Comparison of ENCODE assay signal across 9 cellular contexts in the genomic region with DNA sequence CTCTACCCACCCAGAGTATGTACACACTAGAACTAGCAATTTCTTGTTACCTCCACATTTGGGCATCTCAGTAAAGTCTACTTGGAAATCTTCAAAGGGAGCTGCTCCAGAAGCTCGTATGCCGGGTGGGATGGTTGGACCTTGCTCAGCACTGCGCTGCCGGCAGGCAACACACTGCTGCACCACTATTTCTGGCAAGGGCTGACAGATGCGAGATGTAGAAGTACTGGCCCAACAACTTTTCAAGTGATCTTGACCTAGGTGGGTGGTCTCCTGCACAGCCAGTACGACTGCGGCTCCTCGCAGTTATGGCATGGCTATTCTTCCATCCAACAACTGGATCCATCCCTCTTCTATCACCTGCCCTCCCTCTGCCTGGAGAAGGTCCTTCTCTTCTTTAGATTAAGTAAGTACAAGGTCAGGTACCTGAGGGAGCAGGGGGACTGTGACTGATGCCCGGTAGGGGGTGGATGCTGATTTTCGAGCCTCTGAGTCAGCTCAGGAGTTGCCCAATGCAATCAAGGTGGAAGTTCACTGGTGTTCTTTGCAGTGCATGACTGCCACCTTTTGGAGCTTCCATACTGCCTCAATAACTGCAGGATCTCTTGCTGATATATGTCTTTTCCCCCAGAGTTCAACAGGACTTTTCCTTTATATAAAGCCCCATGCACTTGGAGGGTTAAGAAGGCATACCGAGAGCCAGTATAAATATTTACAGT.
DNase-seq lines count a peak whose midpoint lies in the region; ATAC-seq and TF ChIP-seq lines count a peak whose summit lies in the region.
"Had no signal": no experiment of that assay in that cellular context is flagged by ENCODE, and none has a peak within 500 bp of the region (broad histone marks: within the 10 kb centered on the region; RNA-seq: fewer than 3 reads in every experiment).

No MANE protein-coding gene starts in this region.

- ATAC-seq in lower lobe of right lung, result peak; percentile 58 to 65
- ATAC-seq in GM18517 (IDR thresholded peaks at IDR 0.05; ENCODE audit: unreplicated experiment), result no peak

- no peaks in the 10 kb centered on the region for H3K4me1 ChIP-seq in lower lobe of right lung
- no peaks in the 10 kb centered on the region for H3K4me1 ChIP-seq in Peyer's patch

- BruUV-seq in Calu3 (replicated peaks; lab: Mats Ljungman, UMichigan), result no TSS peak

- no peak overlapping the region for H3K4me3 ChIP-seq in astrocyte of the spinal cord (ENCODE audit: low read depth, low read length)
- H3K4me3 ChIP-seq in lower lobe of right lung, result no peak overlapping the region
- H3K4me3 ChIP-seq in Peyer's patch, result no peak overlapping the region

- in situ Hi-C loops in astrocyte of the spinal cord (cut with HindIII; ENCODE audit: low sequenced_read_pairs), result no loop called here

- DNase-seq in Calu3, result peak; percentile 34
- peak; percentile 64 for DNase-seq in HuH-7 (ENCODE audit: low spot score)
- DNase-seq in astrocyte of the spinal cord (ENCODE audit: low read depth, low spot score), result peak; percentile 49
- DNase-seq in lower lobe of right lung, result no peak
- DNase-seq in CD1c-positive myeloid dendritic cell (ENCODE audit: extremely low spot score), result no peak
- DNase-seq in Peyer's patch, result no peak
- DNase-seq in Ammon's horn (ENCODE audit: low spot score), result no peak
- DNase-seq: activated effector memory CD4-positive, alpha-beta T cell treated with Interleukin-2 at 50 U/mL for 16 hours had no signal

- no peak overlapping the region for H3K4me3 Mint-ChIP-seq in Calu3 (ENCODE audit: low read depth, unreplicated experiment)

- H3K9me3 ChIP-seq in lower lobe of right lung (peaks cover 10% of the 10 kb centered on the region), Peyer's patch (no peaks in the 10 kb centered on the region)

- H3K9me3 Mint-ChIP-seq in Calu3 (ENCODE audit: low read depth, unreplicated experiment), result peaks cover 2% of the 10 kb centered on the region

- H3K27me3 ChIP-seq in lower lobe of right lung (ENCODE audit: low read depth) (peaks cover 13% of the 10 kb centered on the region), Peyer's patch (no peaks in the 10 kb centered on the region)

- H3K27ac Mint-ChIP-seq in Calu3 (ENCODE audit: unreplicated experiment), result no peak overlapping the region

- intact Hi-C loops in Calu3 (cut with micrococcal nuclease; ENCODE audit: unreplicated experiment) (no loop called here), lower lobe of right lung (cut with DNase I) (no loop called here)

- H3K36me3 Mint-ChIP-seq in Calu3 (ENCODE audit: insufficient read depth, unreplicated experiment), result no peaks in the 10 kb centered on the region

- peak; percentile 22 for TF ChIP-seq CTCF in Calu3 (IDR thresholded peaks at IDR 0.05; ENCODE audit: unreplicated experiment)
- peak; percentile 47 for TF ChIP-seq CTCF in astrocyte of the spinal cord (IDR thresholded peaks at IDR 0.05; ENCODE audit: low read depth, low read length)
- TF ChIP-seq CTCF in lower lobe of right lung (IDR thresholded peaks at IDR 0.05), result no peak
- TF ChIP-seq CTCF in Peyer's patch (IDR thresholded peaks at IDR 0.05), result peak in 2 of 6 experiments; percentile 10 to 12

- H3K27me3 Mint-ChIP-seq in Calu3 (ENCODE audit: unreplicated experiment), result peaks cover 26% of the 10 kb centered on the region

- no peak for TF ChIP-seq POLR2A in Peyer's patch (IDR thresholded peaks at IDR 0.05)

- no peaks in the 10 kb centered on the region for H3K4me1 Mint-ChIP-seq in Calu3 (ENCODE audit: low read depth, unreplicated experiment)

- H3K27ac ChIP-seq in lower lobe of right lung (no peak overlapping the region), Peyer's patch (no peak overlapping the region)

- CTCF ChIA-PET in Calu3 (lab: Charles Lee), result interaction anchor here (0.5 to 1.1 kb wide), 5 partner anchors 16 to 845 kb away, joined by 3 to 4 read pairs (median 3); no protein-coding TSS in a partner anchor

- H3K36me3 ChIP-seq in lower lobe of right lung (no peaks in the 10 kb centered on the region), Peyer's patch (no peaks in the 10 kb centered on the region)

Comparison
In these comparisons a context has a peak if more than half of its experiments do, and no peak if none do; other contexts are left out.
1. DNase-seq: peak in Calu3 (single experiment), HuH-7 (single experiment) and astrocyte of the spinal cord (single experiment); none in lower lobe of right lung (single experiment), CD1c-positive myeloid dendritic cell (single experiment), Peyer's patch (0 of 3) and Ammon's horn (single experiment).